ENCODE assay signal across 34 cellular contexts in the genomic region with DNA sequence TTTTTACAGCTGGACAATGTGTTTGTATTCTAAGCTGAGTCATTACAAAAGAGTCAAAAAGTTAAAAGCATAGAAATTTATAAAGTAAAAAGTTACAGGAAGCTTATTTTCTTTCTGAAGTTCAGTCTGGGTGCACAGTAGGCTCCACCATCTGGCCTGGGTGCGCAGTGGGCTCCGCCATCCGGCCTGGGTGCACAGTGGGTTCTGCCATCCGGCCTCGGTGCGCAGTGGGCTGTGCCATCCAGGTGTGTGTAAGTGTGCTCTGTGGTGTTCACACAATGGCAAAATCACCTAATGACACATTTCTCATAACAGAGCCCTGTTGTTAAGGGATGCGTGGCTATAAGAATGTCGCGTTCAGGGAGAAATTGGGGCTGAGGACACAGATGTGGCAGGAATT.
"Had no signal": no experiment of that assay in that cellular context is flagged by ENCODE, and none has a peak within 500 bp of the region (broad histone marks: within the 10 kb centered on the region; RNA-seq: fewer than 3 reads in every experiment).

No MANE protein-coding gene starts in this region.

- H3K4me1 ChIP-seq: adrenal gland, body of pancreas, esophagus squamous epithelium, gastroesophageal sphincter had no signal

- H3K36me3 ChIP-seq: adrenal gland, esophagus squamous epithelium, gastroesophageal sphincter, WERI-Rb-1 had no signal

- H3K9me3 ChIP-seq: adrenal gland, body of pancreas, esophagus squamous epithelium, gastroesophageal sphincter had no signal

- FAIRE-seq: colon, endothelial cell of umbilical vein had no signal

- ATAC-seq: activated CD4-positive, CD25-positive, alpha-beta regulatory T cell treated with anti-CD3 and anti-CD28 coated beads, Interleukin-2, amount 50 U/mL, for 24 hours; activated CD8-positive, alpha-beta T cell treated with anti-CD3 and anti-CD28 coated beads for 36 hours; activated naive CD8-positive, alpha-beta T cell treated with anti-CD3 and anti-CD28 coated beads, Interleukin-2, amount 50 U/mL, for 24 hours; activated T-cell treated with anti-CD3 and anti-CD28 coated beads, Interleukin-2, amount 50 U/mL, for 72 hours; body of pancreas; effector memory CD8-positive, alpha-beta T cell; gastroesophageal sphincter; T-helper 17 cell had no signal

- H3K9me3 Mint-ChIP-seq: activated CD8-positive, alpha-beta T cell treated with anti-CD3 and anti-CD28 coated beads for 36 hours; activated naive CD8-positive, alpha-beta T cell treated with anti-CD3 and anti-CD28 coated beads for 36 hours; activated naive CD8-positive, alpha-beta T cell treated with anti-CD3 and anti-CD28 coated beads, Interleukin-2, amount 50 U/mL, for 24 hours; activated T-cell treated with anti-CD3 and anti-CD28 coated beads, Interleukin-2, amount 50 U/mL, for 24 hours; activated T-cell treated with anti-CD3 and anti-CD28 coated beads, Interleukin-2, amount 50 U/mL, for 72 hours; effector memory CD8-positive, alpha-beta T cell; T-helper 2 cell treated with Interferon-gamma antibody and Interleukin-4, amounts not matched to agents 5 μg/mL and 100 μg/mL, for 36 hours had no signal

- H3K27ac ChIP-seq: adrenal gland, body of pancreas, epithelial cell of prostate, esophagus squamous epithelium, gastroesophageal sphincter, WERI-Rb-1 had no signal

- DNase-seq: activated B cell treated with CpG ODN at 0.5 μM for 24 hours; activated CD4-positive, alpha-beta T cell treated with anti-CD3 and anti-CD28 coated beads, Interleukin-2, amount 50 U/mL, for 1 hour; activated CD4-positive, alpha-beta T cell treated with anti-CD3 and anti-CD28 coated beads, Interleukin-2, amount 50 U/mL, for 48 hours; activated CD8-positive, alpha-beta memory T cell treated with anti-CD3 and anti-CD28 coated beads, Interleukin-2, amount 50 U/mL, for 48 hours; activated CD8-positive, alpha-beta T cell treated with anti-CD3 and anti-CD28 coated beads for 36 hours; activated gamma-delta T cell; activated naive CD4-positive, alpha-beta T cell; activated naive CD4-positive, alpha-beta T cell treated with anti-CD3 and anti-CD28 coated beads, Interleukin-2, amount 50 U/mL, for 16 hours; activated naive CD8-positive, alpha-beta T cell treated with anti-CD3 and anti-CD28 coated beads for 36 hours; activated naive CD8-positive, alpha-beta T cell treated with anti-CD3 and anti-CD28 coated beads, Interleukin-2, amount 50 U/mL, for 24 hours; activated T-cell treated with anti-CD3 and anti-CD28 coated beads for 4 hours; activated T-cell treated with anti-CD3 and anti-CD28 coated beads, Interleukin-2, amount 50 U/mL, for 24 hours; activated T-cell treated with anti-CD3 and anti-CD28 coated beads, Interleukin-2, amount 50 U/mL, for 72 hours; amygdala; aorta; body of pancreas; caudate nucleus; cortex of kidney; dermis blood vessel endothelial cell; effector CD4-positive, alpha-beta T cell; effector memory CD8-positive, alpha-beta T cell; esophagus squamous epithelium; foreskin melanocyte; T-helper 1 cell; T-helper 17 cell; T1000 had no signal

- H3K27me3 ChIP-seq: adrenal gland, body of pancreas, esophagus squamous epithelium, gastroesophageal sphincter had no signal

- H3K4me1 Mint-ChIP-seq: activated B cell treated with CpG ODN at 0.5 μM for 24 hours; activated naive CD8-positive, alpha-beta T cell treated with anti-CD3 and anti-CD28 coated beads for 36 hours; activated naive CD8-positive, alpha-beta T cell treated with anti-CD3 and anti-CD28 coated beads, Interleukin-2, amount 50 U/mL, for 24 hours; T-helper 17 cell had no signal

- H3K27ac Mint-ChIP-seq: activated B cell treated with CpG ODN at 0.5 μM for 24 hours; activated CD8-positive, alpha-beta T cell treated with anti-CD3 and anti-CD28 coated beads for 36 hours; activated naive CD8-positive, alpha-beta T cell treated with anti-CD3 and anti-CD28 coated beads for 36 hours; activated naive CD8-positive, alpha-beta T cell treated with anti-CD3 and anti-CD28 coated beads, Interleukin-2, amount 50 U/mL, for 24 hours; activated T-cell treated with anti-CD3 and anti-CD28 coated beads, Interleukin-2, amount 50 U/mL, for 24 hours; activated T-cell treated with anti-CD3 and anti-CD28 coated beads, Interleukin-2, amount 50 U/mL, for 72 hours; effector memory CD8-positive, alpha-beta T cell; T-helper 17 cell; T-helper 2 cell treated with Interferon-gamma antibody and Interleukin-4, amounts not matched to agents 5 μg/mL and 100 μg/mL, for 36 hours had no signal

- H3K4me3 Mint-ChIP-seq: activated B cell treated with CpG ODN at 0.5 μM for 24 hours; activated CD8-positive, alpha-beta T cell treated with anti-CD3 and anti-CD28 coated beads for 36 hours; activated naive CD8-positive, alpha-beta T cell treated with anti-CD3 and anti-CD28 coated beads for 36 hours; activated naive CD8-positive, alpha-beta T cell treated with anti-CD3 and anti-CD28 coated beads, Interleukin-2, amount 50 U/mL, for 24 hours; activated T-cell treated with anti-CD3 and anti-CD28 coated beads, Interleukin-2, amount 50 U/mL, for 24 hours; activated T-cell treated with anti-CD3 and anti-CD28 coated beads, Interleukin-2, amount 50 U/mL, for 72 hours; effector memory CD8-positive, alpha-beta T cell; T-helper 17 cell; T-helper 2 cell treated with Interferon-gamma antibody and Interleukin-4, amounts not matched to agents 5 μg/mL and 100 μg/mL, for 36 hours had no signal

- H3K4me3 ChIP-seq: adrenal gland, body of pancreas, esophagus squamous epithelium, gastroesophageal sphincter had no signal

- H3K36me3 Mint-ChIP-seq: activated naive CD8-positive, alpha-beta T cell treated with anti-CD3 and anti-CD28 coated beads for 36 hours had no signal

- H3K27me3 Mint-ChIP-seq: activated B cell treated with CpG ODN at 0.5 μM for 24 hours; activated CD8-positive, alpha-beta T cell treated with anti-CD3 and anti-CD28 coated beads for 36 hours; activated naive CD8-positive, alpha-beta T cell treated with anti-CD3 and anti-CD28 coated beads, Interleukin-2, amount 50 U/mL, for 24 hours; activated T-cell treated with anti-CD3 and anti-CD28 coated beads, Interleukin-2, amount 50 U/mL, for 24 hours had no signal
